ENCODE assay signal across 1 cellular context in the genomic region with DNA sequence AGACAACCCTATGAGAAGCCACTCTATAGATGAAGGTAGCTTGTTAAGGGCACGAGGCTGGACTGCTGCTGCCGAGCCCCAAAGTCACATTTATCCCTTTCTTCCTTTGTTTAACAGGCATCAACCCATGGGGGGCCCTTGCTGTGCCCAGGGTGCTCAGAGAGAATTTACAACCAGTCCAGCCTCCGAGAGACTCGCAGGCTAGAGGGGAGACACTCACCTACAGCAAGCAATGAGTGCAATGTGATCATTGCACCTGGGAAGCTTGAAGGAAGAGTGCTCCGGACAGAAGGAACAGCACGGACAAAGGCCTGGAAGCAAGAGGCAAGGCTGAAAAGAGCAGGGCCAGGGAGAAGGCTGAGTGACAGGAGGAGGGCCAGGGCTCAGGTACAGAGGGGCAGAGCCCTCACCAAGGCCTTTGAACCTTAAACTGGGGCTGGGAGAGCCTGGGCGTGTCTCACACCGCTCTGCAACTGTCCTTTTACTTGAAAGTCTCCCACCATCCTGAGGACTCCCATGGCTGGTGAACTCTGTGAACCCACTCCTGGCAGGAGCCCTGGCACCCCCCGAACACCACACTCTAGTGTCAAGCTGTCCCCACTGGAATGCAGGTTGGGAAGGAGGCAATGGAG.
TF ChIP-seq lines count a peak whose summit lies in the region.

No MANE protein-coding gene starts in this region.

TF ChIP-seq in HepG2, 621 proteins besides CTCF, POLR2A, EP300 and RAD21:
- TF ChIP-seq AHR (CRISPR knock-in tag; IDR thresholded peaks at IDR 0.05) (no peak), ADNP (CRISPR knock-in tag; IDR thresholded peaks at IDR 0.05) (no peak), ZNF724P (CRISPR knock-in tag; IDR thresholded peaks at IDR 0.05; ENCODE audit: borderline replicate concordance) (no peak), ZNF777 (CRISPR knock-in tag; IDR thresholded peaks at IDR 0.05) (no peak), SP2 (CRISPR knock-in tag; IDR thresholded peaks at IDR 0.05) (no peak), ZNF646 (CRISPR knock-in tag; IDR thresholded peaks at IDR 0.05) (no peak)
